ENCODE assay signal across 1 cellular context in the genomic region with DNA sequence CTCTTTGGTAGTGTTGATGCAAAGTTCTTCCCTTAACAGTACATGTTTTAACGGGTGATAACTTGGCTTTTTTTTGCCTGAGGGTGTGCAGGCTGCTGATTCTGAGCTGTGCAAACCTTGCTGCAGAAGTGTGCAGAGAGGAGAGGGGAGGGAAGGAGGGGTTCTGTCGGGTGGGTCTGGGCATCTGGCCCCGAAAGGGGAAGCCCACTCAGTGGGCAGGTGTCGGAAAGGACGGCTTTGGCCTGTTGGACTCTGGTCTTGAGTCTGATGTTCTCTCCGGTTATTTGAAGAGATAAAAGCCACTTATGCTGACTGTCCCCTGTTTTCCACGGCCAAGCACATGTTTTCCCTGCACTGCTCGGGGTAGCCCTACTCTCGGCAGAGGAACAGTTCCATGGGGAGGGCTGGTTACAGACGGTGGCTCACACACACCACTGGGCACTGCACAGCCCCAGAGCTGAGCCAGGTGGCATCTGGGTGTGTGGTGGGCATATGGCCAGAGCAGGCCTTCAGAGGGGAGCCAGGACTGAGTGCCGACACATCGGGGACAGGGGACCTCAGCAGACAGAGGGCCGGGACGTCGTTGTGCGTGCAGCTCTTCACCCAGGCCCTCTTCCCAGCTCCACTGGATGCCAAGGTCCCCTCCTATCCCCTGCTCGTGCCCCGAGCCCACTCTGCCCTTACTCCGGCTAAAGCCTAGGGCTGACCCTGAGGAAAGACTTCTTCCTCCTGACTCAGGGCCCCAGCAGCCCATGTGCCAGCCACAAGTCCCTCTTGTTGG.
TF ChIP-seq lines count a peak whose summit lies in the region.

No MANE protein-coding gene starts in this region.

TF ChIP-seq in HepG2, 621 proteins besides CTCF, POLR2A, EP300 and RAD21 (continued from another document):
- TF ChIP-seq, protein P1, sequence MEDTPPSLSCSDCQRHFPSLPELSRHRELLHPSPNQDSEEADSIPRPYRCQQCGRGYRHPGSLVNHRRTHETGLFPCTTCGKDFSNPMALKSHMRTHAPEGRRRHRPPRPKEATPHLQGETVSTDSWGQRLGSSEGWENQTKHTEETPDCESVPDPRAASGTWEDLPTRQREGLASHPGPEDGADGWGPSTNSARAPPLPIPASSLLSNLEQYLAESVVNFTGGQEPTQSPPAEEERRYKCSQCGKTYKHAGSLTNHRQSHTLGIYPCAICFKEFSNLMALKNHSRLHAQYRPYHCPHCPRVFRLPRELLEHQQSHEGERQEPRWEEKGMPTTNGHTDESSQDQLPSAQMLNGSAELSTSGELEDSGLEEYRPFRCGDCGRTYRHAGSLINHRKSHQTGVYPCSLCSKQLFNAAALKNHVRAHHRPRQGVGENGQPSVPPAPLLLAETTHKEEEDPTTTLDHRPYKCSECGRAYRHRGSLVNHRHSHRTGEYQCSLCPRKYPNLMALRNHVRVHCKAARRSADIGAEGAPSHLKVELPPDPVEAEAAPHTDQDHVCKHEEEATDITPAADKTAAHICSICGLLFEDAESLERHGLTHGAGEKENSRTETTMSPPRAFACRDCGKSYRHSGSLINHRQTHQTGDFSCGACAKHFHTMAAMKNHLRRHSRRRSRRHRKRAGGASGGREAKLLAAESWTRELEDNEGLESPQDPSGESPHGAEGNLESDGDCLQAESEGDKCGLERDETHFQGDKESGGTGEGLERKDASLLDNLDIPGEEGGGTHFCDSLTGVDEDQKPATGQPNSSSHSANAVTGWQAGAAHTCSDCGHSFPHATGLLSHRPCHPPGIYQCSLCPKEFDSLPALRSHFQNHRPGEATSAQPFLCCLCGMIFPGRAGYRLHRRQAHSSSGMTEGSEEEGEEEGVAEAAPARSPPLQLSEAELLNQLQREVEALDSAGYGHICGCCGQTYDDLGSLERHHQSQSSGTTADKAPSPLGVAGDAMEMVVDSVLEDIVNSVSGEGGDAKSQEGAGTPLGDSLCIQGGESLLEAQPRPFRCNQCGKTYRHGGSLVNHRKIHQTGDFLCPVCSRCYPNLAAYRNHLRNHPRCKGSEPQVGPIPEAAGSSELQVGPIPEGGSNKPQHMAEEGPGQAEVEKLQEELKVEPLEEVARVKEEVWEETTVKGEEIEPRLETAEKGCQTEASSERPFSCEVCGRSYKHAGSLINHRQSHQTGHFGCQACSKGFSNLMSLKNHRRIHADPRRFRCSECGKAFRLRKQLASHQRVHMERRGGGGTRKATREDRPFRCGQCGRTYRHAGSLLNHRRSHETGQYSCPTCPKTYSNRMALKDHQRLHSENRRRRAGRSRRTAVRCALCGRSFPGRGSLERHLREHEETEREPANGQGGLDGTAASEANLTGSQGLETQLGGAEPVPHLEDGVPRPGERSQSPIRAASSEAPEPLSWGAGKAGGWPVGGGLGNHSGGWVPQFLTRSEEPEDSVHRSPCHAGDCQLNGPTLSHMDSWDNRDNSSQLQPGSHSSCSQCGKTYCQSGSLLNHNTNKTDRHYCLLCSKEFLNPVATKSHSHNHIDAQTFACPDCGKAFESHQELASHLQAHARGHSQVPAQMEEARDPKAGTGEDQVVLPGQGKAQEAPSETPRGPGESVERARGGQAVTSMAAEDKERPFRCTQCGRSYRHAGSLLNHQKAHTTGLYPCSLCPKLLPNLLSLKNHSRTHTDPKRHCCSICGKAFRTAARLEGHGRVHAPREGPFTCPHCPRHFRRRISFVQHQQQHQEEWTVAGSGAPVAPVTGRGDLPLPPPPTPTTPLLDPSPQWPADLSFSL (CRISPR knock-in tag; IDR thresholded peaks at IDR 0.05): no peak
- peak; percentile 72; the same call in 1 of the 2 replicates for TF ChIP-seq EZH2 (conservative IDR thresholded peaks at IDR 0.05; ENCODE audit: low read depth, low read length)
- TF ChIP-seq, protein P2, sequence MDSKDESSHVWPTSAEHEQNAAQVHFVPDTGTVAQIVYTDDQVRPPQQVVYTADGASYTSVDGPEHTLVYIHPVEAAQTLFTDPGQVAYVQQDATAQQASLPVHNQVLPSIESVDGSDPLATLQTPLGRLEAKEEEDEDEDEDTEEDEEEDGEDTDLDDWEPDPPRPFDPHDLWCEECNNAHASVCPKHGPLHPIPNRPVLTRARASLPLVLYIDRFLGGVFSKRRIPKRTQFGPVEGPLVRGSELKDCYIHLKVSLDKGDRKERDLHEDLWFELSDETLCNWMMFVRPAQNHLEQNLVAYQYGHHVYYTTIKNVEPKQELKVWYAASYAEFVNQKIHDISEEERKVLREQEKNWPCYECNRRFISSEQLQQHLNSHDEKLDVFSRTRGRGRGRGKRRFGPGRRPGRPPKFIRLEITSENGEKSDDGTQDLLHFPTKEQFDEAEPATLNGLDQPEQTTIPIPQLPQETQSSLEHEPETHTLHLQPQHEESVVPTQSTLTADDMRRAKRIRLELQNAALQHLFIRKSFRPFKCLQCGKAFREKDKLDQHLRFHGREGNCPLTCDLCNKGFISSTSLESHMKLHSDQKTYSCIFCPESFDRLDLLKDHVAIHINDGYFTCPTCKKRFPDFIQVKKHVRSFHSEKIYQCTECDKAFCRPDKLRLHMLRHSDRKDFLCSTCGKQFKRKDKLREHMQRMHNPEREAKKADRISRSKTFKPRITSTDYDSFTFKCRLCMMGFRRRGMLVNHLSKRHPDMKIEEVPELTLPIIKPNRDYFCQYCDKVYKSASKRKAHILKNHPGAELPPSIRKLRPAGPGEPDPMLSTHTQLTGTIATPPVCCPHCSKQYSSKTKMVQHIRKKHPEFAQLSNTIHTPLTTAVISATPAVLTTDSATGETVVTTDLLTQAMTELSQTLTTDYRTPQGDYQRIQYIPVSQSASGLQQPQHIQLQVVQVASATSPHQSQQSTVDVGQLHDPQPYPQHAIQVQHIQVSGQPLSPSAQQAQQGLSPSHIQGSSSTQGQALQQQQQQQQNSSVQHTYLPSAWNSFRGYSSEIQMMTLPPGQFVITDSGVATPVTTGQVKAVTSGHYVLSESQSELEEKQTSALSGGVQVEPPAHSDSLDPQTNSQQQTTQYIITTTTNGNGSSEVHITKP (CRISPR knock-in tag; IDR thresholded peaks at IDR 0.05; ENCODE audit: low read depth): no peak
